ENCODE assay signal across 21 cellular contexts in genomic region chr5:60803712-60804111, GRCh38.
"Had no signal": no experiment of that assay in that cellular context is flagged by ENCODE, and none has a peak within 500 bp of the region (broad histone marks: within the 10 kb centered on the region; RNA-seq: fewer than 3 reads in every experiment).

No MANE protein-coding gene starts in this region.

- H2AFZ ChIP-seq: hepatocyte, neural progenitor cell had no signal

- H3K27me3 ChIP-seq: dorsolateral prefrontal cortex, hepatocyte, neural progenitor cell, ovary, stomach, suprapubic skin, thyroid gland, upper lobe of left lung, uterus had no signal

- H3K27ac ChIP-seq: dorsolateral prefrontal cortex, hepatocyte, left ventricle myocardium inferior, lower lobe of right lung, neural progenitor cell, ovary, stomach, suprapubic skin, thyroid gland, upper lobe of left lung, uterus had no signal

- ATAC-seq: left cardiac atrium; lower lobe of right lung; natural killer cell treated with Interleukin-12 subunit alpha and Interleukin-12 subunit beta and Interleukin-15 and Interleukin-18, amount 100 ng/mL, for 72 hours; right cardiac atrium had no signal

- H3K4me3 ChIP-seq: dorsolateral prefrontal cortex, hepatocyte, left ventricle myocardium inferior, lower lobe of right lung, neural progenitor cell, ovary, stomach, suprapubic skin, thyroid gland, upper lobe of left lung, uterus had no signal

- H3K4me1 ChIP-seq: left ventricle myocardium inferior, lower lobe of right lung, stomach, suprapubic skin, thyroid gland, upper lobe of left lung, uterus had no signal

- FAIRE-seq: kidney, small intestine had no signal

- H3K9me3 ChIP-seq: left ventricle myocardium inferior, lower lobe of right lung, ovary, stomach, suprapubic skin, thyroid gland, upper lobe of left lung, uterus had no signal

- H3K9ac ChIP-seq: neural progenitor cell had no signal

- DNase-seq: dorsolateral prefrontal cortex; effector CD8-positive, alpha-beta T cell; head of caudate nucleus; kidney; left cardiac atrium; left ventricle myocardium inferior; lower lobe of right lung; nucleus accumbens; ovary; right cardiac atrium; small intestine; stimulated activated CD4-positive, alpha-beta T cell treated with anti-CD3 and anti-CD28 coated beads, Interleukin-12 subunit alpha, Interleukin-12 subunit beta, amount 100 ng/mL, for 4 hours; stimulated activated naive CD4-positive, alpha-beta T cell; stomach; thyroid gland; upper lobe of left lung; uterus had no signal

- H3K4me2 ChIP-seq: hepatocyte, neural progenitor cell had no signal

- H3K36me3 ChIP-seq: left ventricle myocardium inferior, lower lobe of right lung, neural progenitor cell, ovary, stomach, suprapubic skin, thyroid gland, upper lobe of left lung, uterus had no signal
